In the genomic region with DNA sequence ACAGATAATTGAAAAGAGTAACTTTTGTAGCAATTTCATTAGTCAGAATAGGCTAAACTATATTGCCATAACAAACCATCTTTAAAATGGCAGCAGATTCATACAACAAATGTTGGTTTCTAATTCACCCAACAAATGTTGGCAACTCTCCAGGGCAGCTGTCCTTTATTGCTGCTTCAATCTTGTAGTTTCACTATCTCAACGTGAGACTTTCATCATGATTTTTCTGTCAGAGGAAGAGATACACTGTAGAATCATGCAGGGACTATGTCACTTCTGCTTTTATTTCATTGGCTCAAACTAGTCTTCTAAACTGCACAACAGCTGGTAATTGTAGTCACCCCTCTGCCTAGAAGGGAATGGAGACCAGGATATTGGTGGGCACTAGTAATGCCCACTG, we compare ENCODE assay signal across 9 cellular contexts.
DNase-seq lines count a peak whose midpoint lies in the region; ATAC-seq and TF ChIP-seq lines count a peak whose summit lies in the region.
"Had no signal": no experiment of that assay in that cellular context is flagged by ENCODE, and none has a peak within 500 bp of the region (broad histone marks: within the 10 kb centered on the region; RNA-seq: fewer than 3 reads in every experiment).

No MANE protein-coding gene starts in this region.

- no peak overlapping the region for H3K27ac ChIP-seq in upper lobe of right lung
- H3K27ac ChIP-seq in CD4-positive, alpha-beta memory T cell (ENCODE audit: low read depth, low read length), result no peak overlapping the region
- H3K27ac ChIP-seq: ascending aorta had no signal

- peaks cover 3% of the 10 kb centered on the region for H3K4me1 ChIP-seq in upper lobe of right lung
- no peaks in the 10 kb centered on the region for H3K4me1 ChIP-seq in CD4-positive, alpha-beta memory T cell (ENCODE audit: insufficient read depth, low read length)
- H3K4me1 ChIP-seq: ascending aorta had no signal

- no peak overlapping the region for H3K27ac Mint-ChIP-seq in activated naive CD4-positive, alpha-beta T cell treated with anti-CD3 and anti-CD28 coated beads for 36 hours
- H3K27ac Mint-ChIP-seq in effector memory CD8-positive, alpha-beta T cell, result no peak overlapping the region
- H3K27ac Mint-ChIP-seq in CD4-positive, alpha-beta memory T cell, result no peak overlapping the region

- intact Hi-C loops in activated naive CD4-positive, alpha-beta T cell treated with anti-CD3 and anti-CD28 coated beads for 36 hours (cut with micrococcal nuclease), result no loop called here
- intact Hi-C loops in upper lobe of right lung (cut with DNase I), result no loop called here
- intact Hi-C loops in CD4-positive, alpha-beta memory T cell (cut with micrococcal nuclease), result no loop called here

- no peaks in the 10 kb centered on the region for H3K27me3 ChIP-seq in upper lobe of right lung
- no peaks in the 10 kb centered on the region for H3K27me3 ChIP-seq in CD4-positive, alpha-beta memory T cell (ENCODE audit: insufficient read depth, low read length)
- H3K27me3 ChIP-seq: ascending aorta had no signal

- peak; percentile 32 for DNase-seq in activated naive CD4-positive, alpha-beta T cell treated with anti-CD3 and anti-CD28 coated beads for 36 hours
- no peak for DNase-seq in activated naive CD4-positive, alpha-beta T cell treated with Interleukin-2 at 50 U/mL for 16 hours
- DNase-seq in NCI-H2171 treated with DMSO at 0.1 percent for 48 hours (lab: John Stamatoyannopoulos, UW) (peak; percentile 38), upper lobe of right lung (no peak)
- no peak for DNase-seq in effector memory CD8-positive, alpha-beta T cell
- no peak for DNase-seq in stimulated activated CD4-positive, alpha-beta T cell treated with anti-CD3 and anti-CD28 coated beads, Interleukin-4, amount 100 ng/mL, for 1 hour
- no peak for DNase-seq in CD4-positive, alpha-beta memory T cell

- no peaks in the 10 kb centered on the region for H3K27me3 Mint-ChIP-seq in activated naive CD4-positive, alpha-beta T cell treated with anti-CD3 and anti-CD28 coated beads for 36 hours (ENCODE audit: low read depth)
- H3K27me3 Mint-ChIP-seq in effector memory CD8-positive, alpha-beta T cell, result no peaks in the 10 kb centered on the region
- H3K27me3 Mint-ChIP-seq in CD4-positive, alpha-beta memory T cell, result no peaks in the 10 kb centered on the region

- ATAC-seq in effector memory CD8-positive, alpha-beta T cell (replicated peaks), result peak; percentile 32
- ATAC-seq in upper lobe of right lung, result peak; percentile 72
- no peak for ATAC-seq in GM18498 (IDR thresholded peaks at IDR 0.05; ENCODE audit: unreplicated experiment)

- CTCF ChIA-PET in activated naive CD4-positive, alpha-beta T cell treated with anti-CD3 and anti-CD28 coated beads for 36 hours (lab: Charles Lee), result no interaction called here
- CTCF ChIA-PET in CD4-positive, alpha-beta memory T cell (lab: Charles Lee; ENCODE audit: partially characterized antibody), result no interaction called here

- no peaks in the 10 kb centered on the region for H3K4me1 Mint-ChIP-seq in activated naive CD4-positive, alpha-beta T cell treated with anti-CD3 and anti-CD28 coated beads for 36 hours (ENCODE audit: low read depth)
- H3K4me1 Mint-ChIP-seq in effector memory CD8-positive, alpha-beta T cell (ENCODE audit: low read depth in 2 of 2), result peaks cover 0 to 3% of the 10 kb centered on the region in 2 donors
- peaks cover 0 to 5% (median 3%) of the 10 kb centered on the region in 4 donors for H3K4me1 Mint-ChIP-seq in CD4-positive, alpha-beta memory T cell

- no peak overlapping the region for H3K4me3 ChIP-seq in upper lobe of right lung
- H3K4me3 ChIP-seq in CD4-positive, alpha-beta memory T cell (ENCODE audit: low read length in 2 of 2), result no peak overlapping the region
- H3K4me3 ChIP-seq: ascending aorta had no signal

- H3K4me3 Mint-ChIP-seq in activated naive CD4-positive, alpha-beta T cell treated with anti-CD3 and anti-CD28 coated beads for 36 hours, result no peak overlapping the region
- H3K4me3 Mint-ChIP-seq in effector memory CD8-positive, alpha-beta T cell, result no peak overlapping the region
- H3K4me3 Mint-ChIP-seq in CD4-positive, alpha-beta memory T cell, result no peak overlapping the region

- POLR2A ChIA-PET in CD4-positive, alpha-beta memory T cell (lab: Charles Lee; ENCODE audit: partially characterized antibody), result no interaction called here

- no peak for TF ChIP-seq CTCF in upper lobe of right lung (IDR thresholded peaks at IDR 0.05)

- H3K36me3 Mint-ChIP-seq in activated naive CD4-positive, alpha-beta T cell treated with anti-CD3 and anti-CD28 coated beads for 36 hours (ENCODE audit: low read depth), result no peaks in the 10 kb centered on the region
- H3K36me3 Mint-ChIP-seq in effector memory CD8-positive, alpha-beta T cell (ENCODE audit: insufficient read depth), result no peaks in the 10 kb centered on the region
- H3K36me3 Mint-ChIP-seq in CD4-positive, alpha-beta memory T cell, result peaks cover 0 to under 1% of the 10 kb centered on the region in 2 donors

- H3K9me3 Mint-ChIP-seq in activated naive CD4-positive, alpha-beta T cell treated with anti-CD3 and anti-CD28 coated beads for 36 hours, result no peaks in the 10 kb centered on the region
- H3K9me3 Mint-ChIP-seq in effector memory CD8-positive, alpha-beta T cell, result no peaks in the 10 kb centered on the region
- no peaks in the 10 kb centered on the region for H3K9me3 Mint-ChIP-seq in CD4-positive, alpha-beta memory T cell

- no peaks in the 10 kb centered on the region for H3K36me3 ChIP-seq in upper lobe of right lung
- H3K36me3 ChIP-seq in CD4-positive, alpha-beta memory T cell (ENCODE audit: insufficient read depth, low read length), result no peaks in the 10 kb centered on the region
- H3K36me3 ChIP-seq: ascending aorta had no signal

- H3K9me3 ChIP-seq in upper lobe of right lung, result no peaks in the 10 kb centered on the region
- no peaks in the 10 kb centered on the region for H3K9me3 ChIP-seq in CD4-positive, alpha-beta memory T cell (ENCODE audit: control insufficient read depth in 1 of 2, low read length in 2 of 2)
- H3K9me3 ChIP-seq: ascending aorta had no signal

Comparison
In these comparisons a context has a peak if more than half of its experiments do, and no peak if none do; other contexts are left out.
1. DNase-seq: peak in activated naive CD4-positive, alpha-beta T cell treated with anti-CD3 and anti-CD28 coated beads for 36 hours (single experiment) and NCI-H2171 treated with DMSO at 0.1 percent for 48 hours (single experiment); none in activated naive CD4-positive, alpha-beta T cell treated with Interleukin-2 at 50 U/mL for 16 hours (single experiment), effector memory CD8-positive, alpha-beta T cell (0 of 3), upper lobe of right lung (single experiment), stimulated activated CD4-positive, alpha-beta T cell treated with anti-CD3 and anti-CD28 coated beads, Interleukin-4, amount 100 ng/mL, for 1 hour (single experiment) and CD4-positive, alpha-beta memory T cell (0 of 5).